ENCODE assay signal across 1 cellular context in the genomic region with DNA sequence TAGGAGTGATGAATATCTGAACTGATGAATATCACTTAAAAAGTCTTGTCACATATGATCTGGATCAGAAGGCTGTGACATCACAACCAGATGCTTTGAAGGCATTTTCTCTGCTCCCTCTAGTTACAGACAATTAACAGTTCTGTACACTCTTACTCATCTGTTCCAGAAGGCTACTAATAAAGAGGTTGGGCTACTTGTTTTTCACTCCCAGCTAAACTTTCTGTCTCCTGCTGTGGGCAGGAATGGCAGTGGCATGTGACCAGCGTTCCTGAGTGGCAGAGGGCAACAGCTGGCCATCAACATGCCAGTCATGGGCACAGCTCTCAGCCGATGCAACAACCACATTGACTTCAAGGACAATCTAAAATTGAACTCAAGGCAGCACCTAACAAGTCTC.
TF ChIP-seq lines count a peak whose summit lies in the region.

No MANE protein-coding gene starts in this region.

TF ChIP-seq in GM23338, 12 proteins besides CTCF, POLR2A, EP300 and RAD21 (continued from another document):
- TF ChIP-seq POLR2AphosphoS5 (IDR thresholded peaks at IDR 0.05; ENCODE audit: low read depth) (no peak), JUNB (IDR thresholded peaks at IDR 0.05; ENCODE audit: unreplicated experiment) (no peak), ZNF114 (CRISPR knock-in tag; IDR thresholded peaks at IDR 0.05) (no peak), STAT1 (IDR thresholded peaks at IDR 0.05; ENCODE audit: unreplicated experiment) (no peak), EZH2 (IDR thresholded peaks at IDR 0.05; ENCODE audit: low read depth, unreplicated experiment) (no peak), REST (IDR thresholded peaks at IDR 0.05; ENCODE audit: unreplicated experiment) (no peak), EZH2phosphoT487 (IDR thresholded peaks at IDR 0.05; ENCODE audit: unreplicated experiment) (no peak)
